In the genomic region with DNA sequence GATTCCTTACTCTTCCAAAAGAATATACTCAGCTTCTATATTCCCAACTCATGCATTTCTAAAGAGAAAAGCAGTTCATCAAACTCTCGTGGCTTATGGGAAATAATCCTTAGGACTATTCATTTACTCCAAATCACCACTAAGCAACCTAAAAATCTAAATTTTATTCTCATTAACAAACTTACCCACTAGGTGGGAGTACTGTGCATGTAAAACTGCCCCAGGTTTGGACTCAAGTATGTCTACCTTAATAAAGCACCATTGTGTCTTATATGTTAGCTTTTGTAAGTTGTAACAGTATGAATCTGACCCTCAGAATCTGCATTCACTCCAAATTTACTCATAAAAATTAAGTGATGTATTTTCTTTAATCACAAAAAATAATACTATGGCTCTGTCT, we compare ENCODE assay signal across 9 cellular contexts. TPM values are rescaled to one million over a fixed set of nuclear protein-coding genes. Genes with fewer than 3 reads are reported as not detected.
A peak's percentile ranks its signal among the peaks of the same experiment; 100 is the strongest.
DNase-seq lines count a peak whose midpoint lies in the region; ATAC-seq and TF ChIP-seq lines count a peak whose summit lies in the region.
"Had no signal": no experiment of that assay in that cellular context is flagged by ENCODE, and none has a peak within 500 bp of the region (broad histone marks: within the 10 kb centered on the region; RNA-seq: fewer than 3 reads in every experiment).

No MANE protein-coding gene starts in this region.

- TF ChIP-seq POLR2A in NB4 (IDR thresholded peaks at IDR 0.05; ENCODE audit: extremely low read depth, insufficient read length) = no peak
- no peak for TF ChIP-seq POLR2A in tibial nerve (IDR thresholded peaks at IDR 0.05)

- no peaks in the 10 kb centered on the region for H3K27me3 Mint-ChIP-seq in natural killer cell (ENCODE audit: low read depth in 2 of 2)
- H3K27me3 Mint-ChIP-seq in natural killer cell treated with Interleukin-12 subunit alpha and Interleukin-12 subunit beta and Interleukin-15 and Interleukin-18, amount 100 ng/mL, for 72 hours = no peaks in the 10 kb centered on the region
- no peaks in the 10 kb centered on the region for H3K27me3 Mint-ChIP-seq in endothelial cell (ENCODE audit: unreplicated experiment)

- H3K27ac Mint-ChIP-seq in natural killer cell = no peak overlapping the region
- no peak overlapping the region for H3K27ac Mint-ChIP-seq in natural killer cell treated with Interleukin-12 subunit alpha and Interleukin-12 subunit beta and Interleukin-15 and Interleukin-18, amount 100 ng/mL, for 72 hours
- no peak overlapping the region for H3K27ac Mint-ChIP-seq in endothelial cell (ENCODE audit: unreplicated experiment)

- no peaks in the 10 kb centered on the region for H3K4me1 ChIP-seq in tibial nerve

- no peaks in the 10 kb centered on the region for H3K27me3 ChIP-seq in tibial nerve

- peaks cover 0 to 3% of the 10 kb centered on the region in 2 donors for H3K9me3 Mint-ChIP-seq in natural killer cell
- peaks cover 3% of the 10 kb centered on the region for H3K9me3 Mint-ChIP-seq in natural killer cell treated with Interleukin-12 subunit alpha and Interleukin-12 subunit beta and Interleukin-15 and Interleukin-18, amount 100 ng/mL, for 72 hours
- H3K9me3 Mint-ChIP-seq in endothelial cell (ENCODE audit: unreplicated experiment) = peaks cover 4% of the 10 kb centered on the region

- H3K4me3 Mint-ChIP-seq in natural killer cell (no peak overlapping the region), endothelial cell (ENCODE audit: unreplicated experiment) (no peak overlapping the region)
- no peak overlapping the region for H3K4me3 Mint-ChIP-seq in natural killer cell treated with Interleukin-12 subunit alpha and Interleukin-12 subunit beta and Interleukin-15 and Interleukin-18, amount 100 ng/mL, for 72 hours

- peaks cover 22% of the 10 kb centered on the region for H3K36me3 Mint-ChIP-seq in natural killer cell
- peaks cover 37% of the 10 kb centered on the region for H3K36me3 Mint-ChIP-seq in natural killer cell treated with Interleukin-12 subunit alpha and Interleukin-12 subunit beta and Interleukin-15 and Interleukin-18, amount 100 ng/mL, for 72 hours
- H3K36me3 Mint-ChIP-seq in endothelial cell (ENCODE audit: low read depth, unreplicated experiment) = peaks cover 12% of the 10 kb centered on the region

- DNase-seq in natural killer cell (no peak), NB4 (ENCODE audit: low read depth) (peak; percentile 43), endothelial cell (ENCODE audit: low spot score) (no peak), tibial nerve (ENCODE audit: low spot score in 2 of 2) (no peak), NCI-H146 (lab: John Stamatoyannopoulos, UW) (no peak)
- DNase-seq in natural killer cell treated with Interleukin-12 subunit alpha and Interleukin-12 subunit beta and Interleukin-15 and Interleukin-18, amount 100 ng/mL, for 72 hours (ENCODE audit: low spot score) = no peak
- DNase-seq: NCI-H748 treated with DMSO at 0.1 percent for 48 hours had no signal

- WGBS in tibial nerve, 2 donors = 77 to 81% methylated on average over 1 of the region's 1 CpG

- H3K4me1 Mint-ChIP-seq in natural killer cell (no peaks in the 10 kb centered on the region), endothelial cell (ENCODE audit: unreplicated experiment) (no peaks in the 10 kb centered on the region)
- no peaks in the 10 kb centered on the region for H3K4me1 Mint-ChIP-seq in natural killer cell treated with Interleukin-12 subunit alpha and Interleukin-12 subunit beta and Interleukin-15 and Interleukin-18, amount 100 ng/mL, for 72 hours (ENCODE audit: low read depth in 2 of 2)

- peak; percentile 16 for TF ChIP-seq CTCF in natural killer cell (IDR thresholded peaks at IDR 0.05)
- no peak for TF ChIP-seq CTCF in NB4 (IDR thresholded peaks at IDR 0.05; ENCODE audit: low read depth, low read length)
- TF ChIP-seq CTCF in endothelial cell (IDR thresholded peaks at IDR 0.05; ENCODE audit: unreplicated experiment) = peak; percentile 34
- TF ChIP-seq CTCF in tibial nerve (IDR thresholded peaks at IDR 0.05) = no peak

- H3K9me3 ChIP-seq in tibial nerve = peaks cover 0 to 7% (median 0%) of the 10 kb centered on the region in 4 donors

- H3K4me3 ChIP-seq in NB4 (ENCODE audit: low read depth, low read length) (no peak overlapping the region), tibial nerve (no peak overlapping the region)

- no peak for TF ChIP-seq EP300 in tibial nerve (IDR thresholded peaks at IDR 0.05)

- H3K27ac ChIP-seq in tibial nerve = no peak overlapping the region

- ATAC-seq in natural killer cell (peak in 1 of 3 donors; percentile 40), GM18867 (IDR thresholded peaks at IDR 0.05; ENCODE audit: unreplicated experiment) (no peak), GM21786 (IDR thresholded peaks at IDR 0.05; ENCODE audit: unreplicated experiment) (no peak)
- no peak for ATAC-seq in natural killer cell treated with Interleukin-12 subunit alpha and Interleukin-12 subunit beta and Interleukin-15 and Interleukin-18, amount 100 ng/mL, for 72 hours

- H3K36me3 ChIP-seq in tibial nerve = peaks cover 0 to 36% (median 0%) of the 10 kb centered on the region in 3 donors

- intact Hi-C loops in natural killer cell (cut with micrococcal nuclease) = no loop called here

RNA-seq across cellular contexts. Expression of gene RAD18, which starts 25.3 kb away (rescaled TPM):
- total RNA-seq in natural killer cell = 10 to 100 TPM; 19.8 to 23.3 (median 22.5) TPM
- 10 to 100 TPM; 33.4 to 66.0 TPM for total RNA-seq in natural killer cell treated with Interleukin-12 subunit alpha and Interleukin-12 subunit beta and Interleukin-15 and Interleukin-18, amount 100 ng/mL, for 72 hours
- total RNA-seq in endothelial cell (ENCODE audit: unreplicated experiment) = 12.2 TPM
- 10 to 100 TPM in 3 of 4 donors, 1 to 10 TPM in 1; 3.5 to 11.7 (median 10.7) TPM for total RNA-seq in tibial nerve

Comparison
In these comparisons a context has a peak if more than half of its experiments do, and no peak if none do; other contexts are left out.
1. CTCF ChIP-seq: peak in natural killer cell (single experiment) and endothelial cell (single experiment); none in NB4 (single experiment) and tibial nerve (0 of 5).